11 cellular contexts compared by ENCODE assay signal in genomic region chr12:71935594-71935993, GRCh38. TPM values are rescaled to one million over a fixed set of nuclear protein-coding genes. Genes with fewer than 3 reads are reported as not detected.
DNase-seq lines count a peak whose midpoint lies in the region; ATAC-seq, FAIRE-seq and TF ChIP-seq lines count a peak whose summit lies in the region.
"Had no signal": no experiment of that assay in that cellular context is flagged by ENCODE, and none has a peak within 500 bp of the region (broad histone marks: within the 10 kb centered on the region; RNA-seq: fewer than 3 reads in every experiment).

No MANE protein-coding gene starts in this region.

- no peak overlapping the region for H3K4me3 Mint-ChIP-seq in immature natural killer cell
- H3K4me3 Mint-ChIP-seq: IgD-negative memory B cell had no signal

- peaks cover 5 to 18% (median 14%) of the 10 kb centered on the region in 3 donors for H3K27me3 Mint-ChIP-seq in immature natural killer cell (ENCODE audit: low read depth in 3 of 3)

- H3K27ac Mint-ChIP-seq in immature natural killer cell = no peak overlapping the region
- H3K27ac Mint-ChIP-seq: IgD-negative memory B cell had no signal

- no peaks in the 10 kb centered on the region for H3K4me1 Mint-ChIP-seq in immature natural killer cell

- no peak for DNase-seq in GM12892 (ENCODE audit: insufficient read length)
- no peak for DNase-seq in immature natural killer cell
- no peak for DNase-seq in stimulated activated CD4-positive, alpha-beta T cell treated with anti-CD3 and anti-CD28 coated beads, Interleukin-2, amount 100 ng/mL, for 48 hours
- no peak for DNase-seq in NCI-H2227 treated with DMSO at 0.1 percent for 48 hours (lab: John Stamatoyannopoulos, UW)
- DNase-seq in RCC 7860 (ENCODE audit: low spot score) = no peak
- DNase-seq: left ventricle myocardium inferior had no signal

- ATAC-seq in GM19324 (IDR thresholded peaks at IDR 0.05; ENCODE audit: low FRiP score, unreplicated experiment) (peak; percentile 54), HG02759 (IDR thresholded peaks at IDR 0.05; ENCODE audit: unreplicated experiment) (peak; percentile 88), HG03520 (IDR thresholded peaks at IDR 0.05; ENCODE audit: unreplicated experiment) (peak; percentile 84)

- H3K36me3 Mint-ChIP-seq in immature natural killer cell = no peaks in the 10 kb centered on the region
- H3K36me3 Mint-ChIP-seq: IgD-negative memory B cell had no signal

- TF ChIP-seq POLR2A in GM12892 (IDR thresholded peaks at IDR 0.05; ENCODE audit: low read depth, low read length) = no peak

- FAIRE-seq in GM12892 (lab: Jason Lieb, UNC) = peak; percentile 69
- FAIRE-seq in RCC 7860 (lab: Jason Lieb, UNC) = no peak

- peaks cover 0 to 2% (median 0%) of the 10 kb centered on the region in 6 donors for H3K9me3 Mint-ChIP-seq in immature natural killer cell

RNA-seq across cellular contexts. Expression of gene TPH2, which starts 3.1 kb away (rescaled TPM):
- not detected for polyA plus RNA-seq in GM12892 (2012; ENCODE audit: missing spikeins)
- not detected for polyA plus RNA-seq in immature natural killer cell
- polyA plus RNA-seq: IgD-negative memory B cell, urinary bladder had no signal
